29 cellular contexts compared by ENCODE assay signal in the genomic region with DNA sequence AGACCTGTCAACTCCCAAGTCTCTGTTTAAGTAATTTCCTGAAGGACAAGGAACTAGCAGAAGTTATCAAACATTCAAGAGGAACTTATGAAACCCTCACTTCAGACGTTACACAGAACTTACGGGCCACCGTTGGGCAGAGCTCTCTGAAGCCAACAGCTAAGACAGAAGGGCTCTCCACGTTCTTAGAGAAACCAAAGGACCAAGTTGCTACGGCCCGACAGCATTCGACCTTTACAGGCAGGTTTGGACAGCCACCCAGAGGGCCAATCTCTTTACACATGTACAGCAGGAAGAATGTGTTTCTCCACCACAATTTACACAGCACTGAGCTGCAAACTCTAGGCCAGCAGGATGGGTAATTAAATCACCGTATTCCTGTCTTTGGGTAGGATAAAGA.
"Had no signal": no experiment of that assay in that cellular context is flagged by ENCODE, and none has a peak within 500 bp of the region (broad histone marks: within the 10 kb centered on the region; RNA-seq: fewer than 3 reads in every experiment).

No MANE protein-coding gene starts in this region.

- H3K27me3 ChIP-seq: brain microvascular endothelial cell had no signal

- H3K4me3 Mint-ChIP-seq: activated CD4-positive, alpha-beta T cell treated with anti-CD3 and anti-CD28 coated beads for 36 hours; activated CD8-positive, alpha-beta T cell treated with anti-CD3 and anti-CD28 coated beads for 36 hours; activated naive CD4-positive, alpha-beta T cell treated with anti-CD3 and anti-CD28 coated beads, Interleukin-2, amount 10 ng/mL, durations not matched to agents 7 days and 5 days; activated naive CD8-positive, alpha-beta T cell treated with anti-CD3 and anti-CD28 coated beads for 36 hours; activated T-cell treated with anti-CD3 and anti-CD28 coated beads, Interleukin-2, amount 50 U/mL, for 72 hours; T-cell had no signal

- H3K4me1 Mint-ChIP-seq: activated CD4-positive, alpha-beta T cell treated with anti-CD3 and anti-CD28 coated beads for 36 hours; activated naive CD4-positive, alpha-beta T cell treated with anti-CD3 and anti-CD28 coated beads, Interleukin-2, amount 10 ng/mL, durations not matched to agents 7 days and 5 days; activated naive CD8-positive, alpha-beta T cell treated with anti-CD3 and anti-CD28 coated beads for 36 hours; T-cell had no signal

- H3K36me3 ChIP-seq: brain microvascular endothelial cell had no signal

- H3K4me3 ChIP-seq: SK-N-MC had no signal

- H3K27ac ChIP-seq: brain microvascular endothelial cell, SK-N-MC, VCaP had no signal

- H3K27me3 Mint-ChIP-seq: activated CD4-positive, alpha-beta T cell treated with anti-CD3 and anti-CD28 coated beads for 36 hours; activated CD8-positive, alpha-beta T cell treated with anti-CD3 and anti-CD28 coated beads for 36 hours; activated naive CD4-positive, alpha-beta T cell treated with anti-CD3 and anti-CD28 coated beads, Interleukin-2, amount 10 ng/mL, durations not matched to agents 7 days and 5 days; activated naive CD8-positive, alpha-beta T cell treated with anti-CD3 and anti-CD28 coated beads for 36 hours; T-cell had no signal

- H3K27ac Mint-ChIP-seq: activated CD4-positive, alpha-beta T cell treated with anti-CD3 and anti-CD28 coated beads for 36 hours; activated CD8-positive, alpha-beta T cell treated with anti-CD3 and anti-CD28 coated beads for 36 hours; activated naive CD4-positive, alpha-beta T cell treated with anti-CD3 and anti-CD28 coated beads, Interleukin-2, amount 10 ng/mL, durations not matched to agents 7 days and 5 days; activated naive CD8-positive, alpha-beta T cell treated with anti-CD3 and anti-CD28 coated beads for 36 hours; activated T-cell treated with anti-CD3 and anti-CD28 coated beads, Interleukin-2, amount 50 U/mL, for 72 hours; activated T-helper 2 cell treated with anti-CD3 and anti-CD28 coated beads, Interferon-gamma antibody, Interleukin-2, Interleukin-4, amounts not matched to agents 10 μg/mL and 5 μg/mL and 100 μg/mL, durations not matched to agents 14 hours and 24 hours and 36 hours; T-cell had no signal

- DNase-seq: activated CD4-positive, alpha-beta T cell treated with anti-CD3 and anti-CD28 coated beads for 36 hours; activated CD4-positive, alpha-beta T cell treated with anti-CD3 and anti-CD28 coated beads, Interleukin-2, amount 50 U/mL, for 1 hour; activated CD8-positive, alpha-beta memory T cell treated with anti-CD3 and anti-CD28 coated beads, Interleukin-2, amount 50 U/mL, for 4 hours; activated CD8-positive, alpha-beta T cell treated with anti-CD3 and anti-CD28 coated beads for 36 hours; activated gamma-delta T cell treated with Interleukin-2 at 50 U/mL for 16 hours; activated naive CD4-positive, alpha-beta T cell treated with anti-CD3 and anti-CD28 coated beads, Interleukin-2, amount 10 ng/mL, durations not matched to agents 7 days and 5 days; activated naive CD8-positive, alpha-beta T cell treated with anti-CD3 and anti-CD28 coated beads for 36 hours; activated T-cell treated with anti-CD3 and anti-CD28 coated beads, Interleukin-2, amount 50 U/mL, for 72 hours; brain microvascular endothelial cell; KG1; NCI-H1092 treated with DMSO at 0.1 percent for 48 hours; NCI-H1417 treated with DMSO at 0.1 percent for 48 hours; NCI-H1694; NCI-H2029; NCI-H2107; NCI-H2171 treated with DMSO at 0.1 percent for 48 hours; NCI-H226; NCI-H510A; NCI-H526 treated with DMSO at 0.1 percent for 48 hours; NCI-H82; NK-92 treated with Interleukin-12 subunit alpha and Interleukin-12 subunit beta, amount 100 ng/mL, for 24 hours; OCI-M1; RPMI8226; T-cell; T-helper 2 cell; T1000 had no signal

- H3K36me3 Mint-ChIP-seq: activated naive CD4-positive, alpha-beta T cell treated with anti-CD3 and anti-CD28 coated beads, Interleukin-2, amount 10 ng/mL, durations not matched to agents 7 days and 5 days; activated naive CD8-positive, alpha-beta T cell treated with anti-CD3 and anti-CD28 coated beads for 36 hours; T-cell had no signal

- H3K9me3 Mint-ChIP-seq: activated CD8-positive, alpha-beta T cell treated with anti-CD3 and anti-CD28 coated beads for 36 hours had no signal
